ENCODE assay signal across 1 cellular context in genomic region chr2:97995734-97996624, GRCh38.
TF ChIP-seq lines count a peak whose summit lies in the region.

A gene with protein sequence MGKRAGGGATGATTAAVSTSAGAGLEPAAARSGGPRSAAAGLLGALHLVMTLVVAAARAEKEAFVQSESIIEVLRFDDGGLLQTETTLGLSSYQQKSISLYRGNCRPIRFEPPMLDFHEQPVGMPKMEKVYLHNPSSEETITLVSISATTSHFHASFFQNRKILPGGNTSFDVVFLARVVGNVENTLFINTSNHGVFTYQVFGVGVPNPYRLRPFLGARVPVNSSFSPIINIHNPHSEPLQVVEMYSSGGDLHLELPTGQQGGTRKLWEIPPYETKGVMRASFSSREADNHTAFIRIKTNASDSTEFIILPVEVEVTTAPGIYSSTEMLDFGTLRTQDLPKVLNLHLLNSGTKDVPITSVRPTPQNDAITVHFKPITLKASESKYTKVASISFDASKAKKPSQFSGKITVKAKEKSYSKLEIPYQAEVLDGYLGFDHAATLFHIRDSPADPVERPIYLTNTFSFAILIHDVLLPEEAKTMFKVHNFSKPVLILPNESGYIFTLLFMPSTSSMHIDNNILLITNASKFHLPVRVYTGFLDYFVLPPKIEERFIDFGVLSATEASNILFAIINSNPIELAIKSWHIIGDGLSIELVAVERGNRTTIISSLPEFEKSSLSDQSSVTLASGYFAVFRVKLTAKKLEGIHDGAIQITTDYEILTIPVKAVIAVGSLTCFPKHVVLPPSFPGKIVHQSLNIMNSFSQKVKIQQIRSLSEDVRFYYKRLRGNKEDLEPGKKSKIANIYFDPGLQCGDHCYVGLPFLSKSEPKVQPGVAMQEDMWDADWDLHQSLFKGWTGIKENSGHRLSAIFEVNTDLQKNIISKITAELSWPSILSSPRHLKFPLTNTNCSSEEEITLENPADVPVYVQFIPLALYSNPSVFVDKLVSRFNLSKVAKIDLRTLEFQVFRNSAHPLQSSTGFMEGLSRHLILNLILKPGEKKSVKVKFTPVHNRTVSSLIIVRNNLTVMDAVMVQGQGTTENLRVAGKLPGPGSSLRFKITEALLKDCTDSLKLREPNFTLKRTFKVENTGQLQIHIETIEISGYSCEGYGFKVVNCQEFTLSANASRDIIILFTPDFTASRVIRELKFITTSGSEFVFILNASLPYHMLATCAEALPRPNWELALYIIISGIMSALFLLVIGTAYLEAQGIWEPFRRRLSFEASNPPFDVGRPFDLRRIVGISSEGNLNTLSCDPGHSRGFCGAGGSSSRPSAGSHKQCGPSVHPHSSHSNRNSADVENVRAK (N-terminal part only) (minus strand): TSS chr2:97995948. CDS start chr2:97995662, 286 bp downstream.

TF ChIP-seq in HepG2, 621 proteins besides CTCF, POLR2A, EP300 and RAD21 (continues in another document):
- TF ChIP-seq CEBPZ (IDR thresholded peaks at IDR 0.05; ENCODE audit: low read length) (no peak), CENPX (CRISPR knock-in tag; IDR thresholded peaks at IDR 0.05) (no peak), POGZ (CRISPR knock-in tag; IDR thresholded peaks at IDR 0.05) (peak; percentile 95), ATRX (CRISPR knock-in tag; IDR thresholded peaks at IDR 0.05; ENCODE audit: borderline replicate concordance) (no peak), ZNF737 (CRISPR knock-in tag; IDR thresholded peaks at IDR 0.05; ENCODE audit: borderline replicate concordance) (no peak; the same call in 1 of the 2 replicates), ARID3A (IDR thresholded peaks at IDR 0.05; ENCODE audit: low read depth, low read length) (no peak), ZNF574 (CRISPR knock-in tag; IDR thresholded peaks at IDR 0.05) (peak; percentile 90), POLR2G (IDR thresholded peaks at IDR 0.05; ENCODE audit: low read depth, low read length) (peak; percentile 91), ZNF563 (CRISPR knock-in tag; IDR thresholded peaks at IDR 0.05) (peak; percentile 89; the same call in 1 of the 2 replicates), ZFP36L2 (CRISPR knock-in tag; IDR thresholded peaks at IDR 0.05) (no peak), DMTF1 (CRISPR knock-in tag; IDR thresholded peaks at IDR 0.05) (no peak), ZNF772 (CRISPR knock-in tag; IDR thresholded peaks at IDR 0.05) (peak; percentile 87), ZSCAN9 (CRISPR knock-in tag; IDR thresholded peaks at IDR 0.05; ENCODE audit: borderline replicate concordance) (peak; percentile 90; the same call in 1 of the 2 replicates), PHF21A (CRISPR knock-in tag; IDR thresholded peaks at IDR 0.05) (peak; percentile 67), TCF12 (IDR thresholded peaks at IDR 0.05) (no peak), TCF12 (CRISPR knock-in tag; IDR thresholded peaks at IDR 0.05) (peak; percentile 58; the same call in 1 of the 2 replicates), IRF9 (CRISPR knock-in tag; IDR thresholded peaks at IDR 0.05; ENCODE audit: borderline replicate concordance) (peak; percentile 57; the same call in 1 of the 2 replicates), SAP130 (CRISPR knock-in tag; IDR thresholded peaks at IDR 0.05; ENCODE audit: low read depth) (peak; percentile 83; the same call in 1 of the 2 replicates), FOXK2 (IDR thresholded peaks at IDR 0.05) (no peak), ZNF33A (CRISPR knock-in tag; IDR thresholded peaks at IDR 0.05; ENCODE audit: borderline replicate concordance) (no peak), ZNF446 (CRISPR knock-in tag; IDR thresholded peaks at IDR 0.05) (peak; percentile 57; the same call in 1 of the 2 replicates), ZNF878 (CRISPR knock-in tag; IDR thresholded peaks at IDR 0.05) (0 out of 2 replicates have a peak, but pooled peaks have one; percentile 42), ZMAT3 (CRISPR knock-in tag; conservative IDR thresholded peaks at IDR 0.05) (peak; percentile 68; the same call in 1 of the 2 replicates), ZNF44 (CRISPR knock-in tag; IDR thresholded peaks at IDR 0.05) (peak; percentile 84), RBM39 (IDR thresholded peaks at IDR 0.05; ENCODE audit: low read depth, low read length, poor library complexity, severe bottlenecking) (no peak), SMARCE1 (IDR thresholded peaks at IDR 0.05; ENCODE audit: borderline replicate concordance) (no peak)
- TF ChIP-seq, protein P1, sequence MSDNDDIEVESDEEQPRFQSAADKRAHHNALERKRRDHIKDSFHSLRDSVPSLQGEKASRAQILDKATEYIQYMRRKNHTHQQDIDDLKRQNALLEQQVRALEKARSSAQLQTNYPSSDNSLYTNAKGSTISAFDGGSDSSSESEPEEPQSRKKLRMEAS (IDR thresholded peaks at IDR 0.05), result peak; percentile 91
- TF ChIP-seq, protein P2, sequence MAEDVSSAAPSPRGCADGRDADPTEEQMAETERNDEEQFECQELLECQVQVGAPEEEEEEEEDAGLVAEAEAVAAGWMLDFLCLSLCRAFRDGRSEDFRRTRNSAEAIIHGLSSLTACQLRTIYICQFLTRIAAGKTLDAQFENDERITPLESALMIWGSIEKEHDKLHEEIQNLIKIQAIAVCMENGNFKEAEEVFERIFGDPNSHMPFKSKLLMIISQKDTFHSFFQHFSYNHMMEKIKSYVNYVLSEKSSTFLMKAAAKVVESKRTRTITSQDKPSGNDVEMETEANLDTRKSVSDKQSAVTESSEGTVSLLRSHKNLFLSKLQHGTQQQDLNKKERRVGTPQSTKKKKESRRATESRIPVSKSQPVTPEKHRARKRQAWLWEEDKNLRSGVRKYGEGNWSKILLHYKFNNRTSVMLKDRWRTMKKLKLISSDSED (CRISPR knock-in tag; IDR thresholded peaks at IDR 0.05), result peak; percentile 55; the same call in 1 of the 2 replicates
- TF ChIP-seq, protein P3, sequence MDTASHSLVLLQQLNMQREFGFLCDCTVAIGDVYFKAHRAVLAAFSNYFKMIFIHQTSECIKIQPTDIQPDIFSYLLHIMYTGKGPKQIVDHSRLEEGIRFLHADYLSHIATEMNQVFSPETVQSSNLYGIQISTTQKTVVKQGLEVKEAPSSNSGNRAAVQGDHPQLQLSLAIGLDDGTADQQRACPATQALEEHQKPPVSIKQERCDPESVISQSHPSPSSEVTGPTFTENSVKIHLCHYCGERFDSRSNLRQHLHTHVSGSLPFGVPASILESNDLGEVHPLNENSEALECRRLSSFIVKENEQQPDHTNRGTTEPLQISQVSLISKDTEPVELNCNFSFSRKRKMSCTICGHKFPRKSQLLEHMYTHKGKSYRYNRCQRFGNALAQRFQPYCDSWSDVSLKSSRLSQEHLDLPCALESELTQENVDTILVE (CRISPR knock-in tag; IDR thresholded peaks at IDR 0.05), result peak; percentile 42; the same call in 1 of the 2 replicates
- TF ChIP-seq, protein P4, sequence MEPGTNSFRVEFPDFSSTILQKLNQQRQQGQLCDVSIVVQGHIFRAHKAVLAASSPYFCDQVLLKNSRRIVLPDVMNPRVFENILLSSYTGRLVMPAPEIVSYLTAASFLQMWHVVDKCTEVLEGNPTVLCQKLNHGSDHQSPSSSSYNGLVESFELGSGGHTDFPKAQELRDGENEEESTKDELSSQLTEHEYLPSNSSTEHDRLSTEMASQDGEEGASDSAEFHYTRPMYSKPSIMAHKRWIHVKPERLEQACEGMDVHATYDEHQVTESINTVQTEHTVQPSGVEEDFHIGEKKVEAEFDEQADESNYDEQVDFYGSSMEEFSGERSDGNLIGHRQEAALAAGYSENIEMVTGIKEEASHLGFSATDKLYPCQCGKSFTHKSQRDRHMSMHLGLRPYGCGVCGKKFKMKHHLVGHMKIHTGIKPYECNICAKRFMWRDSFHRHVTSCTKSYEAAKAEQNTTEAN (CRISPR knock-in tag; conservative IDR thresholded peaks at IDR 0.05), result peak; percentile 46; the same call in 1 of the 2 replicates
